Comparison of ENCODE assay signal across 15 cellular contexts in genomic region chr22:35353318-35353717, GRCh38. TPM values are rescaled to one million over a fixed set of nuclear protein-coding genes. Genes with fewer than 3 reads are reported as not detected.
DNase-seq lines count a peak whose midpoint lies in the region; ATAC-seq and TF ChIP-seq lines count a peak whose summit lies in the region.
"Had no signal": no experiment of that assay in that cellular context is flagged by ENCODE, and none has a peak within 500 bp of the region (broad histone marks: within the 10 kb centered on the region; RNA-seq: fewer than 3 reads in every experiment).

No MANE protein-coding gene starts in this region.

- ATAC-seq in stimulated activated naive CD8-positive, alpha-beta T cell treated with anti-CD3 and anti-CD28 coated beads, Interleukin-15, Interleukin-2, amounts not matched to agents 100 U/mL and 50 U/mL, for 24 hours = no peak
- ATAC-seq in naive B cell (ENCODE audit: low read depth in 2 of 2) (no peak), GM18505 (IDR thresholded peaks at IDR 0.05; ENCODE audit: unreplicated experiment) (no peak)

- intact Hi-C loops in dendritic cell treated with granulocyte-macrophage colony-stimulating factor and Interleukin-4, amounts not matched to agents 40 ng/mL and 50 ng/mL, for 4 days (cut with micrococcal nuclease) = loop anchor here (2.0 to 5.0 kb wide), 2 partner anchors 13 to 249 kb away; no protein-coding TSS in a partner anchor
- intact Hi-C loops in activated CD4-positive, alpha-beta memory T cell treated with anti-CD3 and anti-CD28 coated beads for 36 hours (cut with micrococcal nuclease) = loop anchor here (5.0 kb wide), 1 partner anchor 769 kb away; no protein-coding TSS in a partner anchor

- no peak overlapping the region for H3K27ac ChIP-seq in endodermal cell (ENCODE audit: low read depth, low read length)
- H3K27ac ChIP-seq: epithelial cell of prostate had no signal

- no peaks in the 10 kb centered on the region for H3K9me3 ChIP-seq in endodermal cell (ENCODE audit: control insufficient read depth, low read length)
- H3K9me3 ChIP-seq: heart left ventricle had no signal

- H3K36me3 ChIP-seq in endodermal cell (ENCODE audit: control insufficient read depth, insufficient read depth, low read length) = no peaks in the 10 kb centered on the region

- TF ChIP-seq CTCF in endodermal cell (conservative IDR thresholded peaks at IDR 0.05) = no peak

- DNase-seq in stimulated activated naive CD8-positive, alpha-beta T cell treated with anti-CD3 and anti-CD28 coated beads, Interleukin-15, Interleukin-2, amounts not matched to agents 100 U/mL and 50 U/mL, for 24 hours = no peak
- DNase-seq in naive B cell (peak; percentile 27), NCI-H524 treated with DMSO at 0.1 percent for 48 hours (lab: John Stamatoyannopoulos, UW) (no peak), endodermal cell (no peak)
- DNase-seq in activated CD4-positive, alpha-beta memory T cell treated with anti-CD3 and anti-CD28 coated beads for 36 hours = no peak
- DNase-seq: activated CD4-positive, alpha-beta T cell treated with anti-CD3 and anti-CD28 coated beads for 1 hour; activated T-cell treated with anti-CD3 and anti-CD28 coated beads, Interleukin-2, amount 50 U/mL, for 4 hours; H7; NCI-H1436 treated with DMSO at 0.1 percent for 48 hours; NCI-H345 had no signal

- CTCF ChIA-PET in activated CD4-positive, alpha-beta memory T cell treated with anti-CD3 and anti-CD28 coated beads for 36 hours (lab: Charles Lee) = interaction anchor here (1.2 to 1.6 kb wide), 3 partner anchors 33 to 771 kb away, joined by 3 to 8 read pairs (median 3); no protein-coding TSS in a partner anchor

- peak overlapping the region; percentile 93 for H3K27ac Mint-ChIP-seq in stimulated activated naive CD8-positive, alpha-beta T cell treated with anti-CD3 and anti-CD28 coated beads, Interleukin-15, Interleukin-2, amounts not matched to agents 100 ng/mL and 50 ng/mL, for 24 hours
- H3K27ac Mint-ChIP-seq in dendritic cell treated with granulocyte-macrophage colony-stimulating factor and Interleukin-4, amounts not matched to agents 40 ng/mL and 50 ng/mL, for 4 days = peak overlapping the region; percentile 87
- H3K27ac Mint-ChIP-seq in naive B cell = peak overlapping the region; percentile 36 to 100 (median 98)
- H3K27ac Mint-ChIP-seq in activated CD4-positive, alpha-beta memory T cell treated with anti-CD3 and anti-CD28 coated beads for 36 hours = no peak overlapping the region
- no peak overlapping the region for H3K27ac Mint-ChIP-seq in endodermal cell

- no peaks in the 10 kb centered on the region for H3K36me3 Mint-ChIP-seq in stimulated activated naive CD8-positive, alpha-beta T cell treated with anti-CD3 and anti-CD28 coated beads, Interleukin-15, Interleukin-2, amounts not matched to agents 100 ng/mL and 50 ng/mL, for 24 hours (ENCODE audit: low read depth)
- H3K36me3 Mint-ChIP-seq in dendritic cell treated with granulocyte-macrophage colony-stimulating factor and Interleukin-4, amounts not matched to agents 40 ng/mL and 50 ng/mL, for 4 days (ENCODE audit: low read depth) = peaks cover 6% of the 10 kb centered on the region
- H3K36me3 Mint-ChIP-seq in naive B cell (no peaks in the 10 kb centered on the region), endodermal cell (ENCODE audit: low read depth) (no peaks in the 10 kb centered on the region)
- no peaks in the 10 kb centered on the region for H3K36me3 Mint-ChIP-seq in activated CD4-positive, alpha-beta memory T cell treated with anti-CD3 and anti-CD28 coated beads for 36 hours

- H3K9me3 Mint-ChIP-seq in stimulated activated naive CD8-positive, alpha-beta T cell treated with anti-CD3 and anti-CD28 coated beads, Interleukin-15, Interleukin-2, amounts not matched to agents 100 ng/mL and 50 ng/mL, for 24 hours = no peaks in the 10 kb centered on the region
- H3K9me3 Mint-ChIP-seq in dendritic cell treated with granulocyte-macrophage colony-stimulating factor and Interleukin-4, amounts not matched to agents 40 ng/mL and 50 ng/mL, for 4 days = no peaks in the 10 kb centered on the region
- H3K9me3 Mint-ChIP-seq in naive B cell (peaks cover 0 to 4% (median 0%) of the 10 kb centered on the region in 7 donors), endodermal cell (no peaks in the 10 kb centered on the region)
- no peaks in the 10 kb centered on the region for H3K9me3 Mint-ChIP-seq in activated CD4-positive, alpha-beta memory T cell treated with anti-CD3 and anti-CD28 coated beads for 36 hours
- H3K9me3 Mint-ChIP-seq: activated T-cell treated with anti-CD3 and anti-CD28 coated beads, Interleukin-2, amount 50 U/mL, for 4 hours had no signal

- H3K4me3 Mint-ChIP-seq in stimulated activated naive CD8-positive, alpha-beta T cell treated with anti-CD3 and anti-CD28 coated beads, Interleukin-15, Interleukin-2, amounts not matched to agents 100 ng/mL and 50 ng/mL, for 24 hours = no peak overlapping the region
- peak overlapping the region; percentile 67 for H3K4me3 Mint-ChIP-seq in dendritic cell treated with granulocyte-macrophage colony-stimulating factor and Interleukin-4, amounts not matched to agents 40 ng/mL and 50 ng/mL, for 4 days
- H3K4me3 Mint-ChIP-seq in naive B cell = peak overlapping the region in 7 of 8 donors; percentile 77 to 94 (median 87)
- no peak overlapping the region for H3K4me3 Mint-ChIP-seq in activated CD4-positive, alpha-beta memory T cell treated with anti-CD3 and anti-CD28 coated beads for 36 hours
- H3K4me3 Mint-ChIP-seq in endodermal cell = no peak overlapping the region

- H3K4me3 ChIP-seq in endodermal cell (ENCODE audit: low read length) = no peak overlapping the region
- H3K4me3 ChIP-seq: heart left ventricle had no signal

- no peaks in the 10 kb centered on the region for H3K4me1 ChIP-seq in endodermal cell (ENCODE audit: control insufficient read depth, insufficient read depth, low read length)

- WGBS in endodermal cell (ENCODE audit: insufficient coverage in 1 of 2, insufficient read length in 1 of 2), 2 experiments = 86 to 87% methylated on average over 8 to 11 of the region's 12 CpGs

- no peak for TF ChIP-seq POLR2A in GM18505 (IDR thresholded peaks at IDR 0.05; ENCODE audit: borderline replicate concordance, extremely low read depth, insufficient read depth, insufficient read length)

- no peaks in the 10 kb centered on the region for H3K27me3 ChIP-seq in endodermal cell (ENCODE audit: control insufficient read depth, insufficient read depth, low read length, poor library complexity, severe bottlenecking)
- H3K27me3 ChIP-seq: heart left ventricle had no signal

- POLR2A ChIA-PET in activated CD4-positive, alpha-beta memory T cell treated with anti-CD3 and anti-CD28 coated beads for 36 hours (lab: Charles Lee) = interaction anchor here (1.1 kb wide), 1 partner anchor 46 kb away, joined by 3 read pairs; no protein-coding TSS in a partner anchor

- no peak overlapping the region for H3K9ac ChIP-seq in endodermal cell (ENCODE audit: extremely low read depth, low read length, poor library complexity, severe bottlenecking)

- peaks cover 7% of the 10 kb centered on the region for H3K27me3 Mint-ChIP-seq in stimulated activated naive CD8-positive, alpha-beta T cell treated with anti-CD3 and anti-CD28 coated beads, Interleukin-15, Interleukin-2, amounts not matched to agents 100 ng/mL and 50 ng/mL, for 24 hours
- H3K27me3 Mint-ChIP-seq in dendritic cell treated with granulocyte-macrophage colony-stimulating factor and Interleukin-4, amounts not matched to agents 40 ng/mL and 50 ng/mL, for 4 days = no peaks in the 10 kb centered on the region
- H3K27me3 Mint-ChIP-seq in naive B cell (no peaks in the 10 kb centered on the region), endodermal cell (ENCODE audit: insufficient read depth) (peaks cover 7% of the 10 kb centered on the region)
- H3K27me3 Mint-ChIP-seq in activated CD4-positive, alpha-beta memory T cell treated with anti-CD3 and anti-CD28 coated beads for 36 hours = no peaks in the 10 kb centered on the region

- peaks cover 33% of the 10 kb centered on the region for H3K4me1 Mint-ChIP-seq in stimulated activated naive CD8-positive, alpha-beta T cell treated with anti-CD3 and anti-CD28 coated beads, Interleukin-15, Interleukin-2, amounts not matched to agents 100 ng/mL and 50 ng/mL, for 24 hours (ENCODE audit: low read depth)
- H3K4me1 Mint-ChIP-seq in dendritic cell treated with granulocyte-macrophage colony-stimulating factor and Interleukin-4, amounts not matched to agents 40 ng/mL and 50 ng/mL, for 4 days (ENCODE audit: low read depth) = peaks cover 91% of the 10 kb centered on the region
- peaks cover 40 to 69% (median 52%) of the 10 kb centered on the region in 3 donors for H3K4me1 Mint-ChIP-seq in naive B cell
- peaks cover 28% of the 10 kb centered on the region for H3K4me1 Mint-ChIP-seq in activated CD4-positive, alpha-beta memory T cell treated with anti-CD3 and anti-CD28 coated beads for 36 hours (ENCODE audit: low read depth)
- H3K4me1 Mint-ChIP-seq in endodermal cell = peaks cover 11% of the 10 kb centered on the region

RNA-seq across cellular contexts. Expression of gene HMOX1, which starts 27.6 kb away (rescaled TPM):
- 1 to 10 TPM; 1.2 to 6.3 (median 2.1) TPM for polyA plus RNA-seq in naive B cell (ENCODE audit: low read depth in 6 of 6)
- total RNA-seq in activated CD4-positive, alpha-beta memory T cell treated with anti-CD3 and anti-CD28 coated beads for 36 hours = 1 to 10 TPM; 2.7 to 2.8 TPM
- 10 to 100 TPM; 11.4 to 21.6 TPM for total RNA-seq in endodermal cell
- polyA plus RNA-seq in endodermal cell (2013, experiment 1 of 2) = 14.4 TPM
- 12.5 TPM for polyA plus RNA-seq in endodermal cell (2013, experiment 2 of 2)

RNA-seq across cellular contexts. Expression of gene MCM5, which starts 46.6 kb away (rescaled TPM):
- 10 to 100 TPM; 56.1 to 76.6 (median 64.0) TPM for polyA plus RNA-seq in naive B cell (ENCODE audit: low read depth in 6 of 6)
- total RNA-seq in activated CD4-positive, alpha-beta memory T cell treated with anti-CD3 and anti-CD28 coated beads for 36 hours = 100 to 1,000 TPM; 265 to 266 TPM
- total RNA-seq in endodermal cell = 100 to 1,000 TPM; 155 to 179 TPM
- 89.4 TPM for polyA plus RNA-seq in endodermal cell (2013, experiment 1 of 2)
- 70.5 TPM for polyA plus RNA-seq in endodermal cell (2013, experiment 2 of 2)

RNA-seq across cellular contexts. Expression of gene TOM1, which starts 53.6 kb away (rescaled TPM):
- 10 to 100 TPM; 15.4 to 24.9 (median 18.8) TPM for polyA plus RNA-seq in naive B cell (ENCODE audit: low read depth in 6 of 6)
- 10 to 100 TPM; 29.8 to 31.1 TPM for total RNA-seq in activated CD4-positive, alpha-beta memory T cell treated with anti-CD3 and anti-CD28 coated beads for 36 hours
- 10 to 100 TPM; 31.3 to 33.3 TPM for total RNA-seq in endodermal cell
- polyA plus RNA-seq in endodermal cell (2013, experiment 1 of 2) = 21.3 TPM
- polyA plus RNA-seq in endodermal cell (2013, experiment 2 of 2) = 21.2 TPM

Comparison
In these comparisons a context has a peak if more than half of its experiments do, and no peak if none do; other contexts are left out.
1. H3K27ac Mint-ChIP-seq: peak in stimulated activated naive CD8-positive, alpha-beta T cell treated with anti-CD3 and anti-CD28 coated beads, Interleukin-15, Interleukin-2, amounts not matched to agents 100 ng/mL and 50 ng/mL, for 24 hours (single experiment), dendritic cell treated with granulocyte-macrophage colony-stimulating factor and Interleukin-4, amounts not matched to agents 40 ng/mL and 50 ng/mL, for 4 days (single experiment) and naive B cell (6 of 6); none in activated CD4-positive, alpha-beta memory T cell treated with anti-CD3 and anti-CD28 coated beads for 36 hours (single experiment) and endodermal cell (single experiment).
2. H3K4me3 Mint-ChIP-seq: peak in dendritic cell treated with granulocyte-macrophage colony-stimulating factor and Interleukin-4, amounts not matched to agents 40 ng/mL and 50 ng/mL, for 4 days (single experiment) and naive B cell (7 of 8); none in stimulated activated naive CD8-positive, alpha-beta T cell treated with anti-CD3 and anti-CD28 coated beads, Interleukin-15, Interleukin-2, amounts not matched to agents 100 ng/mL and 50 ng/mL, for 24 hours (single experiment), activated CD4-positive, alpha-beta memory T cell treated with anti-CD3 and anti-CD28 coated beads for 36 hours (single experiment) and endodermal cell (single experiment).